Comparison of ENCODE assay signal across 14 cellular contexts in the genomic region with DNA sequence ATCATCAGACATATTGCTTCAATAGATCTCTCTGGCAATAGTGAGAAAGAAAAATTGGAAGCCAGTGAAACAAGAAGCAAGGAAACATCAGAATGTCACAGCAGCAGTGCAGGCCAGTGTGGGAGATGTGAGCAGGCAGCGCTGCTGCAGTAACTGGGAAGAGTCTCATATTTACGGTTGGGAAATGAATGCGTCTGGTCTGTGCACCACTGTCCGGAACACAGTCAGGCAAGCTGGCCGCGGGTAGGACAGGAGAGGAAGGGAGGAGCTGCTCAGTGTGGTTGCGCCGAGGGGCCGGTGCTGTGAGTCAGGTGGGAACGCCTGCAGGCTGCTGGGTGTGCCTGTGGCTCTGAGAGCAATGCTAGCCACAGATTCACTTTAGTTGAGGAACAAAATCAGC. TPM values are rescaled to one million over a fixed set of nuclear protein-coding genes. Genes with fewer than 3 reads are reported as not detected.
DNase-seq lines count a peak whose midpoint lies in the region; ATAC-seq and TF ChIP-seq lines count a peak whose summit lies in the region.
"Had no signal": no experiment of that assay in that cellular context is flagged by ENCODE, and none has a peak within 500 bp of the region (broad histone marks: within the 10 kb centered on the region; RNA-seq: fewer than 3 reads in every experiment).

No MANE protein-coding gene starts in this region.

- TF ChIP-seq CTCF in right atrium auricular region (IDR thresholded peaks at IDR 0.05) = no peak
- TF ChIP-seq CTCF in fibroblast of mammary gland (conservative IDR thresholded peaks at IDR 0.05; ENCODE audit: control insufficient read depth, insufficient read depth, low read depth, low read length) = no peak
- TF ChIP-seq CTCF in uterus (IDR thresholded peaks at IDR 0.05) = no peak

- no peak overlapping the region for H3K4me3 ChIP-seq in right atrium auricular region
- no peak overlapping the region for H3K4me3 ChIP-seq in fibroblast of mammary gland (ENCODE audit: control insufficient read depth, low read depth, low read length)
- no peak overlapping the region for H3K4me3 ChIP-seq in uterus

- H3K27ac ChIP-seq in right atrium auricular region (no peak overlapping the region), uterus (no peak overlapping the region)
- H3K27ac ChIP-seq: esophagus muscularis mucosa, parathyroid adenoma had no signal

- DNase-seq in left ventricle myocardium superior (no peak), right atrium auricular region (ENCODE audit: low spot score) (no peak), SW480 (ENCODE audit: low spot score) (peak; percentile 90), fibroblast of mammary gland (ENCODE audit: low read depth) (peak; percentile 17), uterus (no peak), left colon (no peak)
- DNase-seq in activated CD8-positive, alpha-beta T cell treated with anti-CD3 and anti-CD28 coated beads, Interleukin-2, amount 10 ng/mL, durations not matched to agents 7 days and 5 days = no peak
- DNase-seq: dorsolateral prefrontal cortex; NCI-H1092 treated with DMSO at 0.1 percent for 48 hours; NK-92 treated with Interleukin-12 subunit alpha and Interleukin-12 subunit beta, amount 100 ng/mL, for 24 hours had no signal

- H3K27me3 ChIP-seq in right atrium auricular region (no peaks in the 10 kb centered on the region), uterus (no peaks in the 10 kb centered on the region)
- H3K27me3 ChIP-seq: dorsolateral prefrontal cortex, esophagus muscularis mucosa had no signal

- peak; percentile 8 for ATAC-seq in left ventricle myocardium superior
- no peak for ATAC-seq in activated CD8-positive, alpha-beta T cell treated with anti-CD3 and anti-CD28 coated beads, Interleukin-2, amount 10 ng/mL, durations not matched to agents 7 days and 5 days
- no peak for ATAC-seq in HG02610 (IDR thresholded peaks at IDR 0.05; ENCODE audit: unreplicated experiment)
- no peak for ATAC-seq in left colon

- CTCF ChIA-PET in activated CD8-positive, alpha-beta T cell treated with anti-CD3 and anti-CD28 coated beads, Interleukin-2, amount 10 ng/mL, durations not matched to agents 7 days and 5 days (lab: Charles Lee) = interaction anchor here (0.9 to 3.3 kb wide), 21 partner anchors 9 to 263 kb away, joined by 3 to 27 read pairs (median 6); a partner anchor contains a TSS

- no peaks in the 10 kb centered on the region for H3K36me3 ChIP-seq in right atrium auricular region
- no peaks in the 10 kb centered on the region for H3K36me3 ChIP-seq in uterus
- H3K36me3 ChIP-seq: esophagus muscularis mucosa had no signal

- H3K9me3 Mint-ChIP-seq in activated CD8-positive, alpha-beta T cell treated with anti-CD3 and anti-CD28 coated beads, Interleukin-2, amount 10 ng/mL, durations not matched to agents 7 days and 5 days (ENCODE audit: insufficient read depth) = no peaks in the 10 kb centered on the region

- intact Hi-C loops in left ventricle myocardium superior (cut with micrococcal nuclease) = loop anchor here (5.0 kb wide), 1 partner anchor 125 kb away; no protein-coding TSS in a partner anchor
- intact Hi-C loops in uterus (cut with DNase I; ENCODE audit: low total_unique reads) = loop anchor here (5.0 kb wide), 1 partner anchor 125 kb away; no protein-coding TSS in a partner anchor
- intact Hi-C loops in left colon (cut with DNase I, micrococcal nuclease) = loop anchor here in 1 of 2 donors (5.0 kb wide), 1 partner anchor 125 kb away; no protein-coding TSS in a partner anchor

- TF ChIP-seq POLR2A in uterus (IDR thresholded peaks at IDR 0.05) = no peak

- peaks cover 9% of the 10 kb centered on the region for H3K4me1 Mint-ChIP-seq in activated CD8-positive, alpha-beta T cell treated with anti-CD3 and anti-CD28 coated beads, Interleukin-2, amount 10 ng/mL, durations not matched to agents 7 days and 5 days (ENCODE audit: low read depth)

- no peaks in the 10 kb centered on the region for H3K36me3 Mint-ChIP-seq in activated CD8-positive, alpha-beta T cell treated with anti-CD3 and anti-CD28 coated beads, Interleukin-2, amount 10 ng/mL, durations not matched to agents 7 days and 5 days (ENCODE audit: low read depth)

- H3K4me3 Mint-ChIP-seq in activated CD8-positive, alpha-beta T cell treated with anti-CD3 and anti-CD28 coated beads, Interleukin-2, amount 10 ng/mL, durations not matched to agents 7 days and 5 days = no peak overlapping the region
- H3K4me3 Mint-ChIP-seq: stimulated activated naive CD8-positive, alpha-beta T cell treated with anti-CD3 and anti-CD28 coated beads, Interleukin-15, Interleukin-2, amounts not matched to agents 100 ng/mL and 50 ng/mL, for 24 hours had no signal

- H3K27me3 Mint-ChIP-seq in activated CD8-positive, alpha-beta T cell treated with anti-CD3 and anti-CD28 coated beads, Interleukin-2, amount 10 ng/mL, durations not matched to agents 7 days and 5 days (ENCODE audit: low read depth) = peaks cover 35% of the 10 kb centered on the region

- peaks cover 0 to 13% of the 10 kb centered on the region in 2 donors for H3K4me1 ChIP-seq in right atrium auricular region
- no peaks in the 10 kb centered on the region for H3K4me1 ChIP-seq in uterus

- H3K27ac Mint-ChIP-seq in activated CD8-positive, alpha-beta T cell treated with anti-CD3 and anti-CD28 coated beads, Interleukin-2, amount 10 ng/mL, durations not matched to agents 7 days and 5 days = no peak overlapping the region
- H3K27ac Mint-ChIP-seq: stimulated activated naive CD8-positive, alpha-beta T cell treated with anti-CD3 and anti-CD28 coated beads, Interleukin-15, Interleukin-2, amounts not matched to agents 100 ng/mL and 50 ng/mL, for 24 hours had no signal

- POLR2A ChIA-PET in activated CD8-positive, alpha-beta T cell treated with anti-CD3 and anti-CD28 coated beads, Interleukin-2, amount 10 ng/mL, durations not matched to agents 7 days and 5 days (lab: Charles Lee) = no interaction called here

- H3K9me3 ChIP-seq in right atrium auricular region (no peaks in the 10 kb centered on the region), uterus (no peaks in the 10 kb centered on the region)
- H3K9me3 ChIP-seq: esophagus muscularis mucosa had no signal

RNA-seq across cellular contexts. Expression of a gene that starts 6.4 kb away (rescaled TPM):
- total RNA-seq in left ventricle myocardium superior (7.2 TPM), right atrium auricular region (10 to 100 TPM in 1 of 2 donors, 1 to 10 TPM in 1; 4.4 to 10.4 TPM), uterus (10 to 100 TPM; 13.1 to 49.4 (median 28.0) TPM), left colon (10 to 100 TPM in 1 of 2 donors, 1 to 10 TPM in 1; 9.9 to 13.8 TPM)
- total RNA-seq in activated CD8-positive, alpha-beta T cell treated with anti-CD3 and anti-CD28 coated beads, Interleukin-2, amount 10 ng/mL, durations not matched to agents 7 days and 5 days = 10 to 100 TPM; 35.3 to 35.5 TPM

RNA-seq across cellular contexts. Expression of a gene that starts 24.9 kb away (rescaled TPM):
- total RNA-seq in left ventricle myocardium superior (1.0 TPM), right atrium auricular region (1 to 10 TPM; 2.2 to 2.4 TPM), uterus (10 to 100 TPM in 1 of 4 donors, 1 to 10 TPM in 1, under 1 TPM in 1, not detected in 1; 0.26 to 80.7 (median 4.3) TPM), left colon (1 to 10 TPM; 1.2 to 2.7 TPM)
- not detected for total RNA-seq in activated CD8-positive, alpha-beta T cell treated with anti-CD3 and anti-CD28 coated beads, Interleukin-2, amount 10 ng/mL, durations not matched to agents 7 days and 5 days

Comparison
In these comparisons a context has a peak if more than half of its experiments do, and no peak if none do; other contexts are left out.
1. DNase-seq: peak in SW480 (single experiment) and fibroblast of mammary gland (single experiment); none in left ventricle myocardium superior (single experiment), right atrium auricular region (single experiment), activated CD8-positive, alpha-beta T cell treated with anti-CD3 and anti-CD28 coated beads, Interleukin-2, amount 10 ng/mL, durations not matched to agents 7 days and 5 days (single experiment), uterus (0 of 2) and left colon (0 of 2).